In the genomic region with DNA sequence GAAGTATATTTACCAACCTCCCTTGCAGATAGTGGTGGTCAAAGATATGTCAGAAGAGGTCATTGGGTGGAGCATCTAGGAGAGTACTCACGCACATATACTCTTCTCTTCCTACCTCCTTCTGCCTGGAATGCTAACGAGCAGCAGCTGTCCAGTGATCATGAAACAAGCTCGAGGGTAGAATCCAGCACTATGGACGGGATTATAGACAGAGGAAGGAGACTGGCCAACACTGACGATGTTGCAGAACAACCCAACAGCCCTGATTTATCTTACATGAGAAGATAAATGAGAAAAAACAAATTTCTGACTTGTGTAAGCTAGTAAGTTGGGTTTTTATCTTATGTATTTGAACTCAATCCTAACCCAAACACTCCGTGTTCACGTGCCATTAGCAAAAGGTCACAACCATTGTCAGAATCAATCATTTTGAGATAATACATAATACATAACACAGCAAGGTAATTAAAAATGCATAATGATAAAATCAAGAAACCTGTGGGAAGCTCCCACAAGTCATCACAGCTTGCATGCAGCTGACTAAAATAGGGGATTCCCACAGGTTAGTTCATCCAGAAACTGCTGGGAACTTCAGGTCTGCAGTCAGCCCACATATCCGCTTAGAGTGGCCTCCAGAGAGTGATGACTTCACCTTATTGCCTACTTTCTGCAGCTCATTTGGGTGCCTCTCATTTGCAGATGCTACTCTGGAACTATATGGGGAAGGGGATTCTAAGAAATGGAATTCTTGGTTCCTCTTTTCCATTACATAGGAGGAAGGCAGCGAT, we compare ENCODE assay signal across 10 cellular contexts.
A peak's percentile ranks its signal among the peaks of the same experiment; 100 is the strongest.
DNase-seq lines count a peak whose midpoint lies in the region; ATAC-seq and TF ChIP-seq lines count a peak whose summit lies in the region.
"Had no signal": no experiment of that assay in that cellular context is flagged by ENCODE, and none has a peak within 500 bp of the region (broad histone marks: within the 10 kb centered on the region; RNA-seq: fewer than 3 reads in every experiment).

No MANE protein-coding gene starts in this region.

- peak; percentile 3 for DNase-seq in NCI-H146 (lab: John Stamatoyannopoulos, UW)
- DNase-seq in NCI-H146 treated with DMSO at 0.1 percent for 48 hours (lab: John Stamatoyannopoulos, UW; ENCODE audit: unreplicated experiment) = no peak
- DNase-seq in MM.1S = peak; percentile 75
- peak; percentile 34 to 40 for DNase-seq in stimulated activated CD4-positive, alpha-beta T cell treated with anti-CD3 and anti-CD28 coated beads, Interleukin-2, amount 100 ng/mL, for 24 hours
- no peak for DNase-seq in SKM-1 treated with dmso at 0.1 percent for 144 hours (lab: John Stamatoyannopoulos, UW; ENCODE audit: unreplicated experiment)
- no peak for DNase-seq in AML-193 (lab: John Stamatoyannopoulos, UW)
- DNase-seq in medulla oblongata (ENCODE audit: extremely low spot score) = no peak
- DNase-seq: dorsolateral prefrontal cortex had no signal

- no peak overlapping the region for H3K9ac ChIP-seq in MM.1S (ENCODE audit: low read length)

- H3K9me3 ChIP-seq in MM.1S (replicated peaks; ENCODE audit: insufficient read depth, low read length) = no peaks in the 10 kb centered on the region

- no peaks in the 10 kb centered on the region for H3K9me2 ChIP-seq in MM.1S (replicated peaks; ENCODE audit: insufficient read depth, low read length)

- ATAC-seq in HG02571 (IDR thresholded peaks at IDR 0.05; ENCODE audit: unreplicated experiment) = peak; percentile 79

- peaks cover 39% of the 10 kb centered on the region for H3K4me1 ChIP-seq in MM.1S (ENCODE audit: low read length)

- H3K27ac ChIP-seq in MM.1S (ENCODE audit: low read length) = peak overlapping the region; percentile 39; the same call in 1 of the 2 replicates
- H3K27ac ChIP-seq: 22Rv1, dorsolateral prefrontal cortex had no signal

- no peaks in the 10 kb centered on the region for H4K20me1 ChIP-seq in MM.1S (ENCODE audit: insufficient read depth, low read length)

- no peaks in the 10 kb centered on the region for H3K36me3 ChIP-seq in MM.1S (replicated peaks; ENCODE audit: insufficient read depth, low read length)

- no peaks in the 10 kb centered on the region for H3K79me2 ChIP-seq in MM.1S (ENCODE audit: low read length)

- peak overlapping the region; percentile 18; the same call in 1 of the 2 replicates for H3K4me2 ChIP-seq in MM.1S (ENCODE audit: low read depth, low read length)

- H3F3A ChIP-seq in MM.1S (ENCODE audit: insufficient read depth, low read length) = peaks cover 10% of the 10 kb centered on the region

- no peak for TF ChIP-seq CTCF in MM.1S (IDR thresholded peaks at IDR 0.05; ENCODE audit: low read length)

- no peak overlapping the region for H3K4me3 ChIP-seq in MM.1S (ENCODE audit: low read length)
- H3K4me3 ChIP-seq: dorsolateral prefrontal cortex had no signal

- H2AFZ ChIP-seq in MM.1S (ENCODE audit: low read length) = 0 out of 2 replicates have a peak overlapping the region, but pooled peaks have one; percentile 5

- no peaks in the 10 kb centered on the region for H3K27me3 ChIP-seq in MM.1S (replicated peaks; ENCODE audit: insufficient read depth, low read length)
- H3K27me3 ChIP-seq: dorsolateral prefrontal cortex had no signal

Comparison
In these comparisons a context has a peak if more than half of its experiments do, and no peak if none do; other contexts are left out.
1. DNase-seq: peak in NCI-H146 (single experiment), MM.1S (single experiment) and stimulated activated CD4-positive, alpha-beta T cell treated with anti-CD3 and anti-CD28 coated beads, Interleukin-2, amount 100 ng/mL, for 24 hours (2 of 2); none in NCI-H146 treated with DMSO at 0.1 percent for 48 hours (single experiment), SKM-1 treated with dmso at 0.1 percent for 144 hours (single experiment), AML-193 (0 of 2) and medulla oblongata (single experiment).